ENCODE assay signal across 12 cellular contexts in the genomic region with DNA sequence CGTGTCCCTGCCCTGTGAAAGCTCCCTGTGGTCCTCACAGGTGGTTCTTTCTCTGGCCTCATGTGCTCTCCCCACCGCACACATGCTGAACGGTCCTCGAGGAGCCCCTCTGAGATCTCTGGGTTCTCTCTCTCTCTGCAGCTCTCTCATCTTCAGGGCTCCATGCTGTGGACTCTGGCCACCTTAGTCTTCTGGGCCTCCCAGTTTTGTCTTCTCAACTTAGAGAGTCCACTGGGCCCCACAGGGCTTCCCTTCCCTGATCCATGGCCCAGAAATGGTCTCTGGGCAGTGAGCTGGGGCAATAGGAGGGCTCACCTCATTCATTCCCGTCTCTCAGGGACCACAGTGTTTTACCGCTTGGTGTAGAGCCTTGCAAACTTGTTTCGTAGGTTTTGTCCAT. TPM values are rescaled to one million over a fixed set of nuclear protein-coding genes. Genes with fewer than 3 reads are reported as not detected.
DNase-seq lines count a peak whose midpoint lies in the region; ATAC-seq and TF ChIP-seq lines count a peak whose summit lies in the region.
"Had no signal": no experiment of that assay in that cellular context is flagged by ENCODE, and none has a peak within 500 bp of the region (broad histone marks: within the 10 kb centered on the region; RNA-seq: fewer than 3 reads in every experiment).

No MANE protein-coding gene starts in this region.

- TF ChIP-seq CTCF in CD14-positive monocyte (IDR thresholded peaks at IDR 0.05) (no peak), Calu3 (IDR thresholded peaks at IDR 0.05; ENCODE audit: unreplicated experiment) (no peak), nephron (IDR thresholded peaks at IDR 0.05; ENCODE audit: unreplicated experiment in 3 of 3) (no peak)

- DNase-seq in CD14-positive monocyte (ENCODE audit: low spot score) (no peak), Calu3 (no peak), DMS53 (lab: John Stamatoyannopoulos, UW) (no peak), AG08395 (ENCODE audit: low spot score) (no peak), NCI-H1436 (lab: John Stamatoyannopoulos, UW) (no peak)
- no peak for DNase-seq in activated naive CD8-positive, alpha-beta T cell treated with anti-CD3 and anti-CD28 coated beads for 36 hours
- DNase-seq: activated CD4-positive, alpha-beta T cell treated with anti-CD3 and anti-CD28 coated beads, Interleukin-2, amount 50 U/mL, for 1 hour; mesendoderm; MM.1S had no signal

- H3K4me3 Mint-ChIP-seq in CD14-positive monocyte (no peak overlapping the region), Calu3 (ENCODE audit: low read depth, unreplicated experiment) (peak overlapping the region; percentile 68), nephron (no peak overlapping the region)
- peak overlapping the region; percentile 22 for H3K4me3 Mint-ChIP-seq in activated naive CD8-positive, alpha-beta T cell treated with anti-CD3 and anti-CD28 coated beads for 36 hours

- peaks cover 0 to 3% (median 0%) of the 10 kb centered on the region in 7 donors for H3K9me3 Mint-ChIP-seq in CD14-positive monocyte
- no peaks in the 10 kb centered on the region for H3K9me3 Mint-ChIP-seq in Calu3 (ENCODE audit: low read depth, unreplicated experiment)
- H3K9me3 Mint-ChIP-seq in activated naive CD8-positive, alpha-beta T cell treated with anti-CD3 and anti-CD28 coated beads for 36 hours: no peaks in the 10 kb centered on the region
- no peaks in the 10 kb centered on the region for H3K9me3 Mint-ChIP-seq in nephron

- intact Hi-C loops in CD14-positive monocyte (cut with micrococcal nuclease): no loop called here
- intact Hi-C loops in Calu3 (cut with micrococcal nuclease; ENCODE audit: unreplicated experiment): no loop called here

- no peak for ATAC-seq in HG02870 (IDR thresholded peaks at IDR 0.05; ENCODE audit: unreplicated experiment)

- BruUV-seq in Calu3 (replicated peaks; lab: Mats Ljungman, UMichigan): no TSS peak

- H3K27ac Mint-ChIP-seq in CD14-positive monocyte (peak overlapping the region; percentile 69 to 85 (median 78)), Calu3 (ENCODE audit: unreplicated experiment) (peak overlapping the region; percentile 92), nephron (peak overlapping the region in 2 of 3 experiments; percentile 11 to 46)
- H3K27ac Mint-ChIP-seq in activated naive CD8-positive, alpha-beta T cell treated with anti-CD3 and anti-CD28 coated beads for 36 hours: peak overlapping the region; percentile 85

- no peaks in the 10 kb centered on the region for H3K27me3 Mint-ChIP-seq in CD14-positive monocyte (ENCODE audit: low read depth in 3 of 3)
- H3K27me3 Mint-ChIP-seq in Calu3 (ENCODE audit: unreplicated experiment): no peaks in the 10 kb centered on the region
- no peaks in the 10 kb centered on the region for H3K27me3 Mint-ChIP-seq in activated naive CD8-positive, alpha-beta T cell treated with anti-CD3 and anti-CD28 coated beads for 36 hours
- H3K27me3 Mint-ChIP-seq in nephron (ENCODE audit: low read depth): no peaks in the 10 kb centered on the region

- CTCF ChIA-PET in Calu3 (lab: Charles Lee): interaction anchor here (0.5 to 2.0 kb wide), 3 partner anchors 11 to 1021 kb away, joined by 5 to 11 read pairs (median 9); no protein-coding TSS in a partner anchor

- H3K36me3 Mint-ChIP-seq in CD14-positive monocyte: peaks cover 48 to 68% of the 10 kb centered on the region in 2 donors
- H3K36me3 Mint-ChIP-seq in Calu3 (ENCODE audit: insufficient read depth, unreplicated experiment): peaks cover 9% of the 10 kb centered on the region
- peaks cover 48% of the 10 kb centered on the region for H3K36me3 Mint-ChIP-seq in activated naive CD8-positive, alpha-beta T cell treated with anti-CD3 and anti-CD28 coated beads for 36 hours
- H3K36me3 Mint-ChIP-seq in nephron (ENCODE audit: low read depth): no peaks in the 10 kb centered on the region

- H3K4me1 Mint-ChIP-seq in CD14-positive monocyte: peaks cover 83% of the 10 kb centered on the region
- H3K4me1 Mint-ChIP-seq in Calu3 (ENCODE audit: low read depth, unreplicated experiment): peaks cover 36% of the 10 kb centered on the region
- peaks cover 77% of the 10 kb centered on the region for H3K4me1 Mint-ChIP-seq in activated naive CD8-positive, alpha-beta T cell treated with anti-CD3 and anti-CD28 coated beads for 36 hours
- peaks cover 5% of the 10 kb centered on the region for H3K4me1 Mint-ChIP-seq in nephron

RNA-seq across cellular contexts. Expression of a gene that starts 26.4 kb away (rescaled TPM):
- 10 to 100 TPM; 32.4 to 56.2 TPM for polyA plus RNA-seq in CD14-positive monocyte
- 3.1 and 4.5 TPM in 2 replicates for total RNA-seq in Calu3 (2022)
- total RNA-seq in activated naive CD8-positive, alpha-beta T cell treated with anti-CD3 and anti-CD28 coated beads for 36 hours: 10 to 100 TPM; 41.5 to 42.9 TPM
- total RNA-seq: G401 had no signal

Comparison
In these comparisons a context has a peak if more than half of its experiments do, and no peak if none do; other contexts are left out.
1. H3K27ac Mint-ChIP-seq: peak in every context shown above with its lines; median percentile 92 in Calu3; 85 in activated naive CD8-positive, alpha-beta T cell treated with anti-CD3 and anti-CD28 coated beads for 36 hours; 78 in CD14-positive monocyte; 28 in nephron.
2. H3K4me3 Mint-ChIP-seq: peak in Calu3 (single experiment) and activated naive CD8-positive, alpha-beta T cell treated with anti-CD3 and anti-CD28 coated beads for 36 hours (single experiment); none in CD14-positive monocyte (0 of 2) and nephron (0 of 3).